In the genomic region with DNA sequence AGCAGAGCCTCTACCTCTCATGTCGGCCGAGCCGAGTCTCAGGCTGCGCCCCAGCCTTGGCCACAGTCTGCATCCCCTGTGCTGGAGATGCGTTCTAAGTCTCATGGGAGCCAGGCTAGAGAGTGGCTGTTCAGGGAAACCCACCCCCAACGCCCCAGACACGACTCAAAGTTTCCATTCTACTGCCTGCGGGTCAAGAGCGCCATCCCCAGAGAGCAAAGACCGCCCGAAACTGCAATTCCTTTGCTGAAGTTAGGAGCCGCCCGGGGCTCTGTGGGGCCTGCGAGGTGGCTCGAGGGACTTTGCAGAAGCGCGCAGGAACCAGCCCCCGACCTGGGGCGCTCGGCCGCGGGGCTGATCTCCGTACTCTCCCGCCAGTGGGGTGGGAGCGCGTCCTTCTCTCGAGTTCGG, we compare ENCODE assay signal across 9 cellular contexts. TPM values are rescaled to one million over a fixed set of nuclear protein-coding genes. Genes with fewer than 3 reads are reported as not detected.
DNase-seq lines count a peak whose midpoint lies in the region; ATAC-seq, FAIRE-seq and TF ChIP-seq lines count a peak whose summit lies in the region.
"Had no signal": no experiment of that assay in that cellular context is flagged by ENCODE, and none has a peak within 500 bp of the region (broad histone marks: within the 10 kb centered on the region; RNA-seq: fewer than 3 reads in every experiment).

No MANE protein-coding gene starts in this region.

- DNase-seq in GM12892 (ENCODE audit: insufficient read length): peak; percentile 43
- DNase-seq in MM.1S: no peak
- peak; percentile 78 for DNase-seq in endodermal cell
- peak; percentile 13 for DNase-seq in neural crest cell (ENCODE audit: low read depth, low spot score)
- no peak for DNase-seq in HUDEP-2 (lab: John Stamatoyannopoulos, UW; ENCODE audit: unreplicated experiment in 76 of 76)
- no peak for DNase-seq in NCI-H1092 treated with DMSO at 0.1 percent for 48 hours (lab: John Stamatoyannopoulos, UW)
- no peak for DNase-seq in GOT3 (lab: John Stamatoyannopoulos, UW)

- TF ChIP-seq CTCF in MM.1S (IDR thresholded peaks at IDR 0.05; ENCODE audit: low read length) (no peak), endodermal cell (conservative IDR thresholded peaks at IDR 0.05) (no peak), neural crest cell (conservative IDR thresholded peaks at IDR 0.05) (no peak)

- H3K4me1 ChIP-seq in MM.1S (ENCODE audit: low read length) (peaks cover 6% of the 10 kb centered on the region; the same call in 1 of the 2 replicates), endodermal cell (ENCODE audit: control insufficient read depth, insufficient read depth, low read length) (no peaks in the 10 kb centered on the region)

- H3K4me3 ChIP-seq in MM.1S (ENCODE audit: low read length) (peak overlapping the region; percentile 35), endodermal cell (ENCODE audit: low read length) (no peak overlapping the region)

- H2AFZ ChIP-seq in MM.1S (ENCODE audit: low read length): peak overlapping the region; percentile 38

- peaks cover 37% of the 10 kb centered on the region for H3K27me3 Mint-ChIP-seq in endodermal cell (ENCODE audit: insufficient read depth)
- peaks cover 13% of the 10 kb centered on the region for H3K27me3 Mint-ChIP-seq in neural crest cell (ENCODE audit: low read depth)

- H3K27ac Mint-ChIP-seq in endodermal cell (no peak overlapping the region), neural crest cell (ENCODE audit: unreplicated experiment) (no peak overlapping the region)

- H3K9me3 ChIP-seq in MM.1S (replicated peaks; ENCODE audit: insufficient read depth, low read length) (no peaks in the 10 kb centered on the region), endodermal cell (ENCODE audit: control insufficient read depth, low read length) (no peaks in the 10 kb centered on the region)

- H3K9ac ChIP-seq in MM.1S (ENCODE audit: low read length): peak overlapping the region; percentile 30; the same call in 1 of the 2 replicates
- no peak overlapping the region for H3K9ac ChIP-seq in endodermal cell (ENCODE audit: extremely low read depth, low read length, poor library complexity, severe bottlenecking)

- peak overlapping the region; percentile 45 for H3K4me3 Mint-ChIP-seq in endodermal cell
- H3K4me3 Mint-ChIP-seq in neural crest cell: peak overlapping the region; percentile 74

- H3K36me3 ChIP-seq in MM.1S (replicated peaks; ENCODE audit: insufficient read depth, low read length) (no peaks in the 10 kb centered on the region), endodermal cell (ENCODE audit: control insufficient read depth, insufficient read depth, low read length) (no peaks in the 10 kb centered on the region)

- H4K20me1 ChIP-seq in MM.1S (ENCODE audit: insufficient read depth, low read length): no peaks in the 10 kb centered on the region

- H3K27ac ChIP-seq in MM.1S (ENCODE audit: low read length) (no peak overlapping the region), endodermal cell (ENCODE audit: low read depth, low read length) (no peak overlapping the region)
- H3K27ac ChIP-seq: VCaP had no signal

- no peaks in the 10 kb centered on the region for H3K79me2 ChIP-seq in MM.1S (ENCODE audit: low read length)

- H3K36me3 Mint-ChIP-seq in endodermal cell (ENCODE audit: low read depth) (peaks cover 13% of the 10 kb centered on the region), neural crest cell (ENCODE audit: low read depth) (peaks cover 15% of the 10 kb centered on the region)

- peak; percentile 35 for ATAC-seq in GM21737 (IDR thresholded peaks at IDR 0.05; ENCODE audit: unreplicated experiment)

- H3K9me3 Mint-ChIP-seq in endodermal cell (peaks cover 54% of the 10 kb centered on the region), neural crest cell (no peaks in the 10 kb centered on the region)

- peak overlapping the region; percentile 66 for H3K4me2 ChIP-seq in MM.1S (ENCODE audit: low read depth, low read length)

- 19% methylated on average over 28 of the region's 28 CpGs; no CpG with 5 or more reads in 1 of the 2 experiments for WGBS in endodermal cell (ENCODE audit: insufficient coverage in 1 of 2, insufficient read length in 1 of 2), 2 experiments

- no peak for FAIRE-seq in GM12892 (lab: Jason Lieb, UNC)

- no peak; the same call in 1 of the 2 replicates for TF ChIP-seq POLR2A in GM12892 (IDR thresholded peaks at IDR 0.05; ENCODE audit: low read depth, low read length)

- H3K4me1 Mint-ChIP-seq in endodermal cell (peaks cover 20% of the 10 kb centered on the region), neural crest cell (peaks cover 8% of the 10 kb centered on the region)

- no peaks in the 10 kb centered on the region for H3K9me2 ChIP-seq in MM.1S (replicated peaks; ENCODE audit: insufficient read depth, low read length)

- H3K27me3 ChIP-seq in MM.1S (replicated peaks; ENCODE audit: insufficient read depth, low read length): no peaks in the 10 kb centered on the region
- no peaks in the 10 kb centered on the region for H3K27me3 ChIP-seq in endodermal cell (ENCODE audit: control insufficient read depth, insufficient read depth, low read length, poor library complexity, severe bottlenecking)

- H3F3A ChIP-seq in MM.1S (ENCODE audit: insufficient read depth, low read length): no peaks in the 10 kb centered on the region

RNA-seq across cellular contexts. Expression of gene ELF4, which starts 10.0 kb away (rescaled TPM):
- polyA plus RNA-seq in GM12892 (2012; ENCODE audit: missing spikeins): 12.9 TPM
- total RNA-seq in endodermal cell (1 to 10 TPM; 2.8 to 3.8 TPM), neural crest cell (0.86 and 1.0 TPM in 2 replicates)
- 1.9 TPM for polyA plus RNA-seq in endodermal cell (2013, experiment 1 of 2)
- polyA plus RNA-seq in endodermal cell (2013, experiment 2 of 2): 1.9 TPM

RNA-seq across cellular contexts. Expression of gene AIFM1, which starts 45.3 kb away (rescaled TPM):
- polyA plus RNA-seq in GM12892 (2012; ENCODE audit: missing spikeins): 50.1 TPM
- total RNA-seq in endodermal cell (10 to 100 TPM; 53.7 to 58.7 TPM), neural crest cell (53.9 and 57.0 TPM in 2 replicates)
- polyA plus RNA-seq in endodermal cell (2013, experiment 1 of 2): 27.9 TPM
- 30.2 TPM for polyA plus RNA-seq in endodermal cell (2013, experiment 2 of 2)

RNA-seq across cellular contexts. Expression of gene RAB33A, which starts 51.4 kb away (rescaled TPM):
- polyA plus RNA-seq in GM12892 (2012; ENCODE audit: missing spikeins): 21.6 TPM
- total RNA-seq in endodermal cell (not detected), neural crest cell (16.7 and 18.5 TPM in 2 replicates)
- polyA plus RNA-seq in endodermal cell (2013, experiment 1 of 2): 10.5 TPM
- 11.6 TPM for polyA plus RNA-seq in endodermal cell (2013, experiment 2 of 2)

Comparison
In these comparisons a context has a peak if more than half of its experiments do, and no peak if none do; other contexts are left out.
1. DNase-seq: peak in GM12892 (single experiment), endodermal cell (single experiment) and neural crest cell (single experiment); none in MM.1S (single experiment), HUDEP-2 (0 of 76), NCI-H1092 treated with DMSO at 0.1 percent for 48 hours (single experiment) and GOT3 (single experiment).
2. RNA of gene RAB33A, which starts 51.4 kb away (total RNA-seq): 16.7 to 18.5 TPM in neural crest cell; not detected in endodermal cell; every median in the first group is over 10 times any median in the second.